ENCODE assay signal across 1 cellular context in the genomic region with DNA sequence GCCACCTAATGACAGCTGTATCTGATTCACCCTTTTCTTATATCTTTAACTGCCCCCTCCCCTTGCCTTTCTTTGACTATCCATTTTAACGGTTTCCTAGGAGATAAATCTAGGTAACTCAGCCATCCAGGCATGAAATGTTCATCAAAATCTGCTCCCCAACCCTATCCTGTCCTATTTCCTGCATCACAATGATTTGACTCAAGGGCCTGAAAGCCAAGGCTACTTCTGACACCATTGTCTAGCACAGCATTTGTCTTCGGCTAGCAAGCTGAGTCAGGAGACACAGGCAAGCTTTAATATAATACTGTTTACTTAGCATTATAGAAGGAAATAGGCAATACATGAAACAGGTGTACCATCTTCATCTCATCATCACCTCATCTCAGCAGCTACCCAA.
TF ChIP-seq lines count a peak whose summit lies in the region.

No MANE protein-coding gene starts in this region.

TF ChIP-seq in HepG2, 621 proteins besides CTCF, POLR2A, EP300 and RAD21 (continued from another document):
- TF ChIP-seq YEATS4 (CRISPR knock-in tag; IDR thresholded peaks at IDR 0.05; ENCODE audit: borderline replicate concordance) (no peak), NR2C2 (CRISPR knock-in tag; IDR thresholded peaks at IDR 0.05; ENCODE audit: borderline replicate concordance) (no peak), ZSCAN22 (CRISPR knock-in tag; IDR thresholded peaks at IDR 0.05) (no peak), ZFP36L1 (CRISPR knock-in tag; IDR thresholded peaks at IDR 0.05) (no peak), ZNF644 (CRISPR knock-in tag; IDR thresholded peaks at IDR 0.05; ENCODE audit: low read depth) (no peak)
- TF ChIP-seq, protein P1, sequence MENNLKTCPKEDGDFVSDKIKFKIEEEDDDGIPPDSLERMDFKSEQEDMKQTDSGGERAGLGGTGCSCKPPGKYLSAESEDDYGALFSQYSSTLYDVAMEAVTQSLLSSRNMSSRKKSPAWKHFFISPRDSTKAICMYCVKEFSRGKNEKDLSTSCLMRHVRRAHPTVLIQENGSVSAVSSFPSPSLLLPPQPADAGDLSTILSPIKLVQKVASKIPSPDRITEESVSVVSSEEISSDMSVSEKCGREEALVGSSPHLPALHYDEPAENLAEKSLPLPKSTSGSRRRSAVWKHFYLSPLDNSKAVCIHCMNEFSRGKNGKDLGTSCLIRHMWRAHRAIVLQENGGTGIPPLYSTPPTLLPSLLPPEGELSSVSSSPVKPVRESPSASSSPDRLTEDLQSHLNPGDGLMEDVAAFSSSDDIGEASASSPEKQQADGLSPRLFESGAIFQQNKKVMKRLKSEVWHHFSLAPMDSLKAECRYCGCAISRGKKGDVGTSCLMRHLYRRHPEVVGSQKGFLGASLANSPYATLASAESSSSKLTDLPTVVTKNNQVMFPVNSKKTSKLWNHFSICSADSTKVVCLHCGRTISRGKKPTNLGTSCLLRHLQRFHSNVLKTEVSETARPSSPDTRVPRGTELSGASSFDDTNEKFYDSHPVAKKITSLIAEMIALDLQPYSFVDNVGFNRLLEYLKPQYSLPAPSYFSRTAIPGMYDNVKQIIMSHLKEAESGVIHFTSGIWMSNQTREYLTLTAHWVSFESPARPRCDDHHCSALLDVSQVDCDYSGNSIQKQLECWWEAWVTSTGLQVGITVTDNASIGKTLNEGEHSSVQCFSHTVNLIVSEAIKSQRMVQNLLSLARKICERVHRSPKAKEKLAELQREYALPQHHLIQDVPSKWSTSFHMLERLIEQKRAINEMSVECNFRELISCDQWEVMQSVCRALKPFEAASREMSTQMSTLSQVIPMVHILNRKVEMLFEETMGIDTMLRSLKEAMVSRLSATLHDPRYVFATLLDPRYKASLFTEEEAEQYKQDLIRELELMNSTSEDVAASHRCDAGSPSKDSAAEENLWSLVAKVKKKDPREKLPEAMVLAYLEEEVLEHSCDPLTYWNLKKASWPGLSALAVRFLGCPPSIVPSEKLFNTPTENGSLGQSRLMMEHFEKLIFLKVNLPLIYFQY (CRISPR knock-in tag; IDR thresholded peaks at IDR 0.05; ENCODE audit: borderline replicate concordance) = no peak
